Comparison of ENCODE assay signal across 9 cellular contexts in the genomic region with DNA sequence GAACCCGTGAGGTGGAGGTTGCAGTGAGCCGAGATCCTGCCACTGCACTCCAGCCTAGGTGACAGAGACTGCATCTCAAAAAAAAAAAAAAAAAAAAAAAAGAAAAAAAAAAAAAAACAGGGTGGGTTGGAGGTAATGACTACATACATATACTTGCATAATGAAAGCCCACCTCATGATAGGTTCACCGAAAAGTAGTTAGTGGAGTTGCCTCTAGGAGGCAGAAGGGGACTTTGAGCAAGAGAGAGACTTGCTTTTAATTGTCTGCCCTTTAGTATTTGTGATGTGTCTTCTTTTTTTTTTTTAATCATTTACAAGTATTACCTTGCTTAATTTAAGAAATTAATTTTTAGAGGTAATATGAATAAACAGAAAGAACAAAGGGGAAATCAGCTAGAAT.
A peak's percentile ranks its signal among the peaks of the same experiment; 100 is the strongest.
DNase-seq lines count a peak whose midpoint lies in the region; ATAC-seq and TF ChIP-seq lines count a peak whose summit lies in the region.
"Had no signal": no experiment of that assay in that cellular context is flagged by ENCODE, and none has a peak within 500 bp of the region (broad histone marks: within the 10 kb centered on the region; RNA-seq: fewer than 3 reads in every experiment).

No MANE protein-coding gene starts in this region.

- no peaks in the 10 kb centered on the region for H3K9me3 ChIP-seq in Karpas-422 (ENCODE audit: low read length)

- peaks cover 13% of the 10 kb centered on the region for H3K4me1 Mint-ChIP-seq in osteocyte (ENCODE audit: unreplicated experiment)

- peak; percentile 14 for TF ChIP-seq CTCF in astrocyte of the spinal cord (IDR thresholded peaks at IDR 0.05; ENCODE audit: low read depth, low read length)
- TF ChIP-seq CTCF in osteocyte (IDR thresholded peaks at IDR 0.05), result peak; percentile 27

- H3K9me2 ChIP-seq in Karpas-422 (replicated peaks; ENCODE audit: insufficient read depth, low read length), result no peaks in the 10 kb centered on the region

- peaks cover 8% of the 10 kb centered on the region; the same call in 1 of the 2 replicates for H3K36me3 ChIP-seq in Karpas-422 (ENCODE audit: insufficient read depth, low read length)

- H3K27me3 Mint-ChIP-seq in osteocyte (ENCODE audit: unreplicated experiment), result no peaks in the 10 kb centered on the region
- H3K27me3 Mint-ChIP-seq: stimulated activated naive CD8-positive, alpha-beta T cell treated with anti-CD3 and anti-CD28 coated beads, Interleukin-15, Interleukin-2, amounts not matched to agents 100 ng/mL and 50 ng/mL, for 24 hours had no signal

- H3K36me3 Mint-ChIP-seq in osteocyte (ENCODE audit: unreplicated experiment), result no peaks in the 10 kb centered on the region

- no peak overlapping the region for H2AFZ ChIP-seq in Karpas-422 (ENCODE audit: low read length)

- no peaks in the 10 kb centered on the region for H3K9me3 Mint-ChIP-seq in osteocyte (ENCODE audit: unreplicated experiment)
- H3K9me3 Mint-ChIP-seq: stimulated activated naive CD8-positive, alpha-beta T cell treated with anti-CD3 and anti-CD28 coated beads, Interleukin-15, Interleukin-2, amounts not matched to agents 100 ng/mL and 50 ng/mL, for 24 hours had no signal

- H4K20me1 ChIP-seq in Karpas-422 (ENCODE audit: insufficient read depth, low read depth, low read length), result no peaks in the 10 kb centered on the region

- no peak for ATAC-seq in HG03469 (IDR thresholded peaks at IDR 0.05; ENCODE audit: unreplicated experiment)

- no peak overlapping the region for H3K27ac ChIP-seq in Karpas-422 (ENCODE audit: low read length)

- H3K27ac Mint-ChIP-seq in osteocyte (ENCODE audit: unreplicated experiment), result no peak overlapping the region
- H3K27ac Mint-ChIP-seq: stimulated activated naive CD8-positive, alpha-beta T cell treated with anti-CD3 and anti-CD28 coated beads, Interleukin-15, Interleukin-2, amounts not matched to agents 100 ng/mL and 50 ng/mL, for 24 hours had no signal

- H3K79me2 ChIP-seq in Karpas-422 (ENCODE audit: low read length), result no peaks in the 10 kb centered on the region; the same call in 1 of the 2 replicates

- H3K4me2 ChIP-seq in Karpas-422 (ENCODE audit: low read depth, low read length, poor library complexity, severe bottlenecking), result no peak overlapping the region

- in situ Hi-C loops in astrocyte of the spinal cord (cut with HindIII; ENCODE audit: low sequenced_read_pairs), result loop anchor here (10.0 kb wide), 1 partner anchor 195 kb away; no protein-coding TSS in a partner anchor

- DNase-seq in NCI-H1694 (lab: John Stamatoyannopoulos, UW) (peak; percentile 6), NCI-H1694 treated with DMSO at 0.1 percent for 48 hours (lab: John Stamatoyannopoulos, UW) (no peak), Karpas-422 (peak; percentile 66), astrocyte of the spinal cord (ENCODE audit: low read depth, low spot score) (no peak), osteocyte (ENCODE audit: extremely low spot score, unreplicated experiment) (no peak), Ammon's horn (ENCODE audit: low spot score) (no peak), T-helper 9 cell (no peak)

- no peak overlapping the region for H3K4me3 ChIP-seq in Karpas-422 (ENCODE audit: low read length)
- no peak overlapping the region for H3K4me3 ChIP-seq in astrocyte of the spinal cord (ENCODE audit: low read depth, low read length)

- H3K9ac ChIP-seq in Karpas-422 (ENCODE audit: low read length), result no peak overlapping the region

- no peaks in the 10 kb centered on the region for H3K27me3 ChIP-seq in Karpas-422 (ENCODE audit: low read length)

- H3K4me1 ChIP-seq in Karpas-422 (ENCODE audit: low read length), result peaks cover 15% of the 10 kb centered on the region

- H3K4me3 Mint-ChIP-seq in osteocyte (ENCODE audit: unreplicated experiment), result no peak overlapping the region
- H3K4me3 Mint-ChIP-seq: stimulated activated naive CD8-positive, alpha-beta T cell treated with anti-CD3 and anti-CD28 coated beads, Interleukin-15, Interleukin-2, amounts not matched to agents 100 ng/mL and 50 ng/mL, for 24 hours had no signal

Comparison
In these comparisons a context has a peak if more than half of its experiments do, and no peak if none do; other contexts are left out.
1. DNase-seq: peak in NCI-H1694 (single experiment) and Karpas-422 (single experiment); none in NCI-H1694 treated with DMSO at 0.1 percent for 48 hours (single experiment), astrocyte of the spinal cord (single experiment), osteocyte (single experiment), Ammon's horn (single experiment) and T-helper 9 cell (single experiment).